Comparison of ENCODE assay signal across 8 cellular contexts in genomic region chr20:3156811-3157619, GRCh38. TPM values are rescaled to one million over a fixed set of nuclear protein-coding genes. Genes with fewer than 3 reads are reported as not detected.
A peak's percentile ranks its signal among the peaks of the same experiment; 100 is the strongest.
DNase-seq lines count a peak whose midpoint lies in the region; ATAC-seq, FAIRE-seq and TF ChIP-seq lines count a peak whose summit lies in the region.

No MANE protein-coding gene starts in this region.

- 17% methylated on average over 8 of the region's 8 CpGs for WGBS in GM12878 (ENCODE audit: insufficient coverage, insufficient replicate concordance, low lambda C conversion rate, missing lambda C conversion rate)
- 62% methylated on average over 8 of the region's 8 CpGs for WGBS in esophagus muscularis mucosa

- no peak overlapping the region for H2AFZ ChIP-seq in GM12878 (ENCODE audit: control insufficient read depth, low read depth, low read length)

- no peaks in the 10 kb centered on the region for H3K9me3 ChIP-seq in GM12878 (replicated peaks; ENCODE audit: control insufficient read depth, insufficient read depth, low read length)
- no peaks in the 10 kb centered on the region for H3K9me3 ChIP-seq in skeletal muscle tissue (ENCODE audit: control insufficient read depth in 3 of 3, low read length in 3 of 3)
- no peaks in the 10 kb centered on the region for H3K9me3 ChIP-seq in esophagus muscularis mucosa

- TF ChIP-seq RAD21 in GM12878 (IDR thresholded peaks at IDR 0.05; ENCODE audit: insufficient read depth, low read depth, low read length): no peak

- no peak for TF ChIP-seq CTCF in GM12878 (IDR thresholded peaks at IDR 0.05 in 2 of 3, conservative IDR thresholded peaks at IDR 0.05 in 1 of 3; ENCODE audit: control insufficient read depth in 2 of 3, extremely low read depth in 1 of 3, insufficient read depth in 1 of 3, low read depth in 3 of 3, low read length in 3 of 3)
- no peak for TF ChIP-seq CTCF in esophagus muscularis mucosa (IDR thresholded peaks at IDR 0.05)

- H3K9ac ChIP-seq in GM12878 (ENCODE audit: control insufficient read depth, insufficient read depth, low read length) (peak overlapping the region; percentile 58; the same call in 1 of the 2 replicates), skeletal muscle tissue (ENCODE audit: low read depth in 1 of 3, low read length in 3 of 3) (peak overlapping the region; percentile 38 to 98 (median 45))

- no peak for DNase-seq in activated T-cell treated with anti-CD3 and anti-CD28 coated beads, Interleukin-2, amount 50 U/mL, for 72 hours
- no peak for DNase-seq in activated T-cell treated with anti-CD3 and anti-CD28 coated beads for 4 hours
- DNase-seq in GM12878 (ENCODE audit: low read depth, low spot score): peak; percentile 55
- no peak for DNase-seq in esophagus muscularis mucosa (ENCODE audit: extremely low spot score)
- DNase-seq in NCI-H748 treated with DMSO at 0.1 percent for 48 hours (lab: John Stamatoyannopoulos, UW): no peak
- no peak for DNase-seq in stimulated activated CD4-positive, alpha-beta T cell treated with anti-CD3 and anti-CD28 coated beads, Interleukin-15, amount 100 ng/mL, for 24 hours

- no TSS peak for BruUV-seq in GM12878 (replicated peaks; lab: Mats Ljungman, UMichigan)

- peaks cover 8 to 17% of the 10 kb centered on the region in 2 donors for H3K36me3 Mint-ChIP-seq in activated T-cell treated with anti-CD3 and anti-CD28 coated beads, Interleukin-2, amount 50 U/mL, for 72 hours (ENCODE audit: insufficient read depth in 2 of 2)

- H3K9me3 Mint-ChIP-seq in activated T-cell treated with anti-CD3 and anti-CD28 coated beads, Interleukin-2, amount 50 U/mL, for 72 hours: no peaks in the 10 kb centered on the region

- H3K4me1 Mint-ChIP-seq in activated T-cell treated with anti-CD3 and anti-CD28 coated beads, Interleukin-2, amount 50 U/mL, for 72 hours (ENCODE audit: low read depth): peaks cover 63% of the 10 kb centered on the region

- peaks cover 74% of the 10 kb centered on the region for H3K79me2 ChIP-seq in GM12878 (ENCODE audit: control insufficient read depth, insufficient read depth, low read length)

- H3K4me1 ChIP-seq in GM12878 (ENCODE audit: control insufficient read depth, insufficient read depth, low read length) (peaks cover 18% of the 10 kb centered on the region), skeletal muscle tissue (ENCODE audit: control insufficient read depth in 3 of 3, insufficient read depth in 3 of 3, low read length in 3 of 3) (peaks cover 33 to 45% (median 39%) of the 10 kb centered on the region in 3 donors), esophagus muscularis mucosa (peaks cover 42 to 71% (median 65%) of the 10 kb centered on the region in 4 donors)

- 0 out of 2 replicates have a peak, but pooled peaks cover 4% of the 10 kb centered on the region for H4K20me1 ChIP-seq in GM12878 (ENCODE audit: control insufficient read depth, insufficient read depth)

- in situ Hi-C loops in GM12878 (cut with MboI): no loop called here

- peak overlapping the region; percentile 91 for H3K4me2 ChIP-seq in GM12878 (ENCODE audit: control insufficient read depth, insufficient read depth)

- intact Hi-C loops in GM12878 (cut with micrococcal nuclease; ENCODE audit: unreplicated experiment) (no loop called here), esophagus muscularis mucosa (cut with DNase I) (loop anchor here (5.0 kb wide), 1 partner anchor 50 kb away; the partner anchor contains the start of gene ITPA)

- TF ChIP-seq POLR2A in GM12878 (IDR thresholded peaks at IDR 0.05; ENCODE audit: low read depth, low read length) (no peak), esophagus muscularis mucosa (IDR thresholded peaks at IDR 0.05; ENCODE audit: low read depth) (no peak)

- H3K4me3 ChIP-seq in GM12878 (peak overlapping the region; percentile 41), skeletal muscle tissue (ENCODE audit: low read length in 3 of 3) (peak overlapping the region in 1 of 3 donors; percentile 31), esophagus muscularis mucosa (peak overlapping the region in 1 of 4 donors; percentile 95)

- peak overlapping the region; percentile 92 to 97 for H3K4me3 Mint-ChIP-seq in activated T-cell treated with anti-CD3 and anti-CD28 coated beads, Interleukin-2, amount 50 U/mL, for 72 hours

- H3K27me3 ChIP-seq in GM12878 (replicated peaks in 1 of 2; ENCODE audit: control insufficient read depth in 2 of 2, insufficient read depth in 2 of 2, low read length in 1 of 2): no peaks in the 10 kb centered on the region
- H3K27me3 ChIP-seq in skeletal muscle tissue (ENCODE audit: control insufficient read depth in 3 of 3, insufficient read depth in 3 of 3, low read length in 3 of 3): no peaks in the 10 kb centered on the region
- H3K27me3 ChIP-seq in esophagus muscularis mucosa: no peaks in the 10 kb centered on the region

- TF ChIP-seq EP300 in GM12878 (IDR thresholded peaks at IDR 0.05; ENCODE audit: borderline replicate concordance in 1 of 2, control insufficient read depth in 1 of 2, low read depth in 2 of 2, low read length in 2 of 2) (peak in 1 of 2 experiments; percentile 37; a peak in 1 of 4 replicates), esophagus muscularis mucosa (IDR thresholded peaks at IDR 0.05) (no peak)

- POLR2A ChIA-PET in GM12878 (lab: Charles Lee): interaction anchor here (2.1 kb wide), 1 partner anchor 47 kb away, joined by 7 read pairs; no protein-coding TSS in a partner anchor

- peak; percentile 81 to 90 for ATAC-seq in activated T-cell treated with anti-CD3 and anti-CD28 coated beads, Interleukin-2, amount 50 U/mL, for 72 hours (replicated peaks in 1 of 2)
- ATAC-seq in HG03280 (IDR thresholded peaks at IDR 0.05; ENCODE audit: unreplicated experiment): peak; percentile 42
- peak; percentile 82 for ATAC-seq in GM12878

- H3K36me3 ChIP-seq in GM12878 (ENCODE audit: control insufficient read depth in 2 of 2, insufficient read depth in 2 of 2, low read length in 1 of 2): no peaks in the 10 kb centered on the region
- H3K36me3 ChIP-seq in skeletal muscle tissue (ENCODE audit: control insufficient read depth in 3 of 3, insufficient read depth in 3 of 3, low read length in 3 of 3): peaks cover 0 to 2% (median 2%) of the 10 kb centered on the region in 3 donors
- peaks cover 0 to 17% (median 10%) of the 10 kb centered on the region in 4 donors for H3K36me3 ChIP-seq in esophagus muscularis mucosa

- H3K27ac Mint-ChIP-seq in activated T-cell treated with anti-CD3 and anti-CD28 coated beads, Interleukin-2, amount 50 U/mL, for 72 hours: peak overlapping the region; percentile 91

- FAIRE-seq in GM12878 (lab: Jason Lieb, UNC): peak; percentile 90

- H3K27ac ChIP-seq in GM12878 (ENCODE audit: control insufficient read depth, insufficient read depth) (peak overlapping the region; percentile 73), skeletal muscle tissue (ENCODE audit: low read depth, low read length) (no peak overlapping the region), esophagus muscularis mucosa (replicated peaks in 1 of 4) (peak overlapping the region in 1 of 4 donors; percentile 11)

- RAD21 ChIA-PET in GM12878 (lab: Charles Lee; ENCODE audit: unreplicated experiment): interaction anchor here (0.5 to 1.2 kb wide), 4 partner anchors 15 to 160 kb away, joined by 3 to 5 read pairs (median 3); partner anchors contain the start of gene ITPA

- CTCF ChIA-PET in GM12878 (lab: Yijun Ruan, JAX): no interaction called here

- H3K27me3 Mint-ChIP-seq in activated T-cell treated with anti-CD3 and anti-CD28 coated beads, Interleukin-2, amount 50 U/mL, for 72 hours (ENCODE audit: low read depth): no peaks in the 10 kb centered on the region

- SMC1A ChIA-PET in GM12878 (lab: Charles Lee; ENCODE audit: uncharacterized antibody, unreplicated experiment): interaction anchor here (0.7 to 1.3 kb wide), 4 partner anchors 9 to 129 kb away, joined by 3 to 5 read pairs (median 3); partner anchors contain the start of gene SLC4A11

RNA-seq across cellular contexts. Expression of gene FASTKD5, which starts 2.6 kb away (rescaled TPM):
- 10 to 100 TPM; 22.1 to 22.6 TPM for total RNA-seq in activated T-cell treated with anti-CD3 and anti-CD28 coated beads, Interleukin-2, amount 50 U/mL, for 72 hours
- 28.4 and 29.8 TPM in 2 replicates for total RNA-seq in GM12878 (2013; cell fraction: nucleolus; rRNA removed)
- total RNA-seq in GM12878 (2014; rRNA removed) (29.8 and 30.4 TPM in 2 replicates), GM12878 (2014; rRNA removed; fragmentation: Illumina TruSeq; extraction: Trizol) (27.0 and 30.0 TPM in 2 replicates), GM12878 (2021) (23.7 and 25.5 TPM in 2 replicates), skeletal muscle tissue (12.5 TPM), esophagus muscularis mucosa (10 to 100 TPM; 10.8 to 15.7 (median 14.3) TPM)
- polyA plus RNA-seq in GM12878 (2011; ENCODE audit: low read depth): 17.5 TPM
- polyA plus RNA-seq in GM12878 (2011; rRNA removed) (33.7 and 34.7 TPM in 2 replicates), GM12878 (2014; fragmentation: Illumina TruSeq; extraction: Trizol) (30.0 and 31.4 TPM in 2 replicates), GM12878 (2014; fragmentation: Nextera tagmentation; extraction: Ambion mirVana) (10 to 100 TPM; 23.3 to 38.5 TPM), GM12878 (2014; rRNA removed) (24.0 and 28.0 TPM in 2 replicates), GM12878 (2016; fragmentation: Nextera tagmentation; extraction: Ambion mirVana) (10 to 100 TPM; 39.0 to 41.0 TPM)
- polyA plus RNA-seq in GM12878 (2011; cell fraction: cytosol; rRNA removed): 19.8 and 23.6 TPM in 2 replicates
- 21.2 and 22.2 TPM in 2 replicates for polyA plus RNA-seq in GM12878 (2011; cell fraction: nucleus; rRNA removed)
- polyA plus RNA-seq in GM12878 (2012): 15.4 and 16.5 TPM in 2 replicates
- polyA minus RNA-seq in GM12878 (2011; rRNA and poly(A)+ RNA removed): 32.0 and 33.2 TPM in 2 replicates
- 9.6 and 13.2 TPM in 2 replicates for polyA minus RNA-seq in GM12878 (2011; cell fraction: cytosol; rRNA and poly(A)+ RNA removed)
- 10.4 and 14.2 TPM in 2 replicates for polyA minus RNA-seq in GM12878 (2011; cell fraction: nucleus; rRNA and poly(A)+ RNA removed)

RNA-seq across cellular contexts. Expression of gene UBOX5, which starts 2.6 kb away (rescaled TPM):
- total RNA-seq in activated T-cell treated with anti-CD3 and anti-CD28 coated beads, Interleukin-2, amount 50 U/mL, for 72 hours: 1 to 10 TPM; 7.8 to 9.6 TPM
- total RNA-seq in GM12878 (2013; cell fraction: nucleolus; rRNA removed): 4.8 and 5.0 TPM in 2 replicates
- total RNA-seq in GM12878 (2014; rRNA removed) (3.9 and 4.0 TPM in 2 replicates), GM12878 (2014; rRNA removed; fragmentation: Illumina TruSeq; extraction: Trizol) (1.9 and 2.0 TPM in 2 replicates), GM12878 (2021) (4.4 and 5.5 TPM in 2 replicates), skeletal muscle tissue (3.1 TPM), esophagus muscularis mucosa (10 to 100 TPM in 1 of 4 donors, 1 to 10 TPM in 3; 5.8 to 10.3 (median 7.6) TPM)
- 1.8 TPM for polyA plus RNA-seq in GM12878 (2011; ENCODE audit: low read depth)
- polyA plus RNA-seq in GM12878 (2011; rRNA removed) (1.5 and 1.7 TPM in 2 replicates), GM12878 (2014; fragmentation: Illumina TruSeq; extraction: Trizol) (1.8 and 2.7 TPM in 2 replicates), GM12878 (2014; fragmentation: Nextera tagmentation; extraction: Ambion mirVana) (under 1 TPM; 0.37 to 0.47 TPM), GM12878 (2014; rRNA removed) (2.6 and 2.8 TPM in 2 replicates), GM12878 (2016; fragmentation: Nextera tagmentation; extraction: Ambion mirVana) (1 to 10 TPM; 4.2 to 4.8 TPM)
- 2.2 and 2.4 TPM in 2 replicates for polyA plus RNA-seq in GM12878 (2011; cell fraction: cytosol; rRNA removed)
- 2.1 and 2.3 TPM in 2 replicates for polyA plus RNA-seq in GM12878 (2011; cell fraction: nucleus; rRNA removed)
- polyA plus RNA-seq in GM12878 (2012): 3.0 and 4.2 TPM in 2 replicates
- 2.8 and 3.3 TPM in 2 replicates for polyA minus RNA-seq in GM12878 (2011; rRNA and poly(A)+ RNA removed)
- polyA minus RNA-seq in GM12878 (2011; cell fraction: cytosol; rRNA and poly(A)+ RNA removed): 1.1 and 1.9 TPM in 2 replicates
- polyA minus RNA-seq in GM12878 (2011; cell fraction: nucleus; rRNA and poly(A)+ RNA removed): 0.97 and 1.4 TPM in 2 replicates

RNA-seq across cellular contexts. Expression of gene LZTS3, which starts 16.3 kb away (rescaled TPM):
- total RNA-seq in activated T-cell treated with anti-CD3 and anti-CD28 coated beads, Interleukin-2, amount 50 U/mL, for 72 hours: 1 to 10 TPM; 3.1 to 3.5 TPM
- total RNA-seq in GM12878 (2013; cell fraction: nucleolus; rRNA removed): 4.6 and 5.1 TPM in 2 replicates
- 0.33 and 0.56 TPM in 2 replicates for total RNA-seq in GM12878 (2014; rRNA removed)
- 0.18 TPM in 2 replicates for total RNA-seq in GM12878 (2014; rRNA removed; fragmentation: Illumina TruSeq; extraction: Trizol)
- 0.44 and 0.48 TPM in 2 replicates for total RNA-seq in GM12878 (2021)
- 0.68 TPM for polyA plus RNA-seq in GM12878 (2011; ENCODE audit: low read depth)
- 0.37 and 0.64 TPM in 2 replicates for polyA plus RNA-seq in GM12878 (2011; rRNA removed)
- polyA plus RNA-seq in GM12878 (2011; cell fraction: cytosol; rRNA removed): 0.90 and 0.95 TPM in 2 replicates
- 3.2 and 3.5 TPM in 2 replicates for polyA plus RNA-seq in GM12878 (2011; cell fraction: nucleus; rRNA removed)
- 1.4 and 1.7 TPM in 2 replicates for polyA plus RNA-seq in GM12878 (2012)
- 0.08 and 0.26 TPM in 2 replicates for polyA plus RNA-seq in GM12878 (2014; fragmentation: Illumina TruSeq; extraction: Trizol)
- under 1 TPM; 0.03 to 0.04 TPM for polyA plus RNA-seq in GM12878 (2014; fragmentation: Nextera tagmentation; extraction: Ambion mirVana)
- 0.48 and 0.90 TPM in 2 replicates for polyA plus RNA-seq in GM12878 (2014; rRNA removed)
- under 1 TPM; 0.08 to 0.11 TPM for polyA plus RNA-seq in GM12878 (2016; fragmentation: Nextera tagmentation; extraction: Ambion mirVana)
- polyA minus RNA-seq in GM12878 (2011; rRNA and poly(A)+ RNA removed): 0.51 and 1.3 TPM in 2 replicates
- not detected in 2 replicates for polyA minus RNA-seq in GM12878 (2011; cell fraction: cytosol; rRNA and poly(A)+ RNA removed)
- polyA minus RNA-seq in GM12878 (2011; cell fraction: nucleus; rRNA and poly(A)+ RNA removed): 0.36 and 0.67 TPM in 2 replicates
- 1.6 TPM for total RNA-seq in skeletal muscle tissue
- total RNA-seq in esophagus muscularis mucosa: 10 to 100 TPM in 3 of 4 donors, 1 to 10 TPM in 1; 8.3 to 20.0 (median 15.3) TPM

RNA-seq across cellular contexts. Expression of gene DDRGK1, which starts 47.5 kb away (rescaled TPM):
- 10 to 100 TPM; 83.6 to 89.3 TPM for total RNA-seq in activated T-cell treated with anti-CD3 and anti-CD28 coated beads, Interleukin-2, amount 50 U/mL, for 72 hours
- 81.6 and 86.8 TPM in 2 replicates for total RNA-seq in GM12878 (2013; cell fraction: nucleolus; rRNA removed)
- total RNA-seq in GM12878 (2014; rRNA removed) (38.7 and 41.1 TPM in 2 replicates), GM12878 (2014; rRNA removed; fragmentation: Illumina TruSeq; extraction: Trizol) (28.3 and 31.2 TPM in 2 replicates), GM12878 (2021) (40.2 and 55.2 TPM in 2 replicates), skeletal muscle tissue (20.4 TPM), esophagus muscularis mucosa (10 to 100 TPM; 64.4 to 86.0 (median 69.7) TPM)
- 25.0 TPM for polyA plus RNA-seq in GM12878 (2011; ENCODE audit: low read depth)
- polyA plus RNA-seq in GM12878 (2011; rRNA removed) (27.8 and 40.7 TPM in 2 replicates), GM12878 (2014; fragmentation: Illumina TruSeq; extraction: Trizol) (9.5 and 21.0 TPM in 2 replicates), GM12878 (2014; fragmentation: Nextera tagmentation; extraction: Ambion mirVana) (1 to 10 TPM; 4.0 to 8.9 TPM), GM12878 (2014; rRNA removed) (40.8 and 45.0 TPM in 2 replicates), GM12878 (2016; fragmentation: Nextera tagmentation; extraction: Ambion mirVana) (10 to 100 TPM; 42.0 to 49.5 TPM)
- 40.9 and 41.6 TPM in 2 replicates for polyA plus RNA-seq in GM12878 (2011; cell fraction: cytosol; rRNA removed)
- polyA plus RNA-seq in GM12878 (2011; cell fraction: nucleus; rRNA removed): 77.0 and 80.1 TPM in 2 replicates
- 34.0 and 39.2 TPM in 2 replicates for polyA plus RNA-seq in GM12878 (2012)
- polyA minus RNA-seq in GM12878 (2011; rRNA and poly(A)+ RNA removed): 14.2 and 17.7 TPM in 2 replicates
- 10.0 and 19.3 TPM in 2 replicates for polyA minus RNA-seq in GM12878 (2011; cell fraction: cytosol; rRNA and poly(A)+ RNA removed)
- 10.9 and 14.4 TPM in 2 replicates for polyA minus RNA-seq in GM12878 (2011; cell fraction: nucleus; rRNA and poly(A)+ RNA removed)

RNA-seq across cellular contexts. Expression of gene ITPA, which starts 52.3 kb away (rescaled TPM):
- 10 to 100 TPM; 66.0 to 67.0 TPM for total RNA-seq in activated T-cell treated with anti-CD3 and anti-CD28 coated beads, Interleukin-2, amount 50 U/mL, for 72 hours
- total RNA-seq in GM12878 (2013; cell fraction: nucleolus; rRNA removed): 19.1 and 22.1 TPM in 2 replicates
- 79.8 and 91.8 TPM in 2 replicates for total RNA-seq in GM12878 (2014; rRNA removed)
- 46.5 and 48.4 TPM in 2 replicates for total RNA-seq in GM12878 (2014; rRNA removed; fragmentation: Illumina TruSeq; extraction: Trizol)
- total RNA-seq in GM12878 (2021): 78.7 and 86.1 TPM in 2 replicates
- 25.0 TPM for polyA plus RNA-seq in GM12878 (2011; ENCODE audit: low read depth)
- polyA plus RNA-seq in GM12878 (2011; rRNA removed): 29.1 and 38.5 TPM in 2 replicates
- 54.5 and 77.0 TPM in 2 replicates for polyA plus RNA-seq in GM12878 (2011; cell fraction: cytosol; rRNA removed)
- 44.6 and 49.7 TPM in 2 replicates for polyA plus RNA-seq in GM12878 (2011; cell fraction: nucleus; rRNA removed)
- polyA plus RNA-seq in GM12878 (2012): 43.1 and 47.7 TPM in 2 replicates
- 30.8 and 44.4 TPM in 2 replicates for polyA plus RNA-seq in GM12878 (2014; fragmentation: Illumina TruSeq; extraction: Trizol)
- 10 to 100 TPM in 1 of 2 experiments, 1 to 10 TPM in 1; 5.5 to 30.2 TPM for polyA plus RNA-seq in GM12878 (2014; fragmentation: Nextera tagmentation; extraction: Ambion mirVana)
- 91.2 and 103 TPM in 2 replicates for polyA plus RNA-seq in GM12878 (2014; rRNA removed)
- 100 to 1,000 TPM; 112 to 124 TPM for polyA plus RNA-seq in GM12878 (2016; fragmentation: Nextera tagmentation; extraction: Ambion mirVana)
- polyA minus RNA-seq in GM12878 (2011; rRNA and poly(A)+ RNA removed): 8.0 and 22.7 TPM in 2 replicates
- polyA minus RNA-seq in GM12878 (2011; cell fraction: cytosol; rRNA and poly(A)+ RNA removed): 6.1 and 6.5 TPM in 2 replicates
- polyA minus RNA-seq in GM12878 (2011; cell fraction: nucleus; rRNA and poly(A)+ RNA removed): 3.1 and 7.1 TPM in 2 replicates
- total RNA-seq in skeletal muscle tissue: 42.8 TPM
- 10 to 100 TPM; 18.7 to 30.0 (median 27.8) TPM for total RNA-seq in esophagus muscularis mucosa
